Comparison of ENCODE assay signal across 14 cellular contexts in genomic region chr4:2743518-2744445, GRCh38. TPM values are rescaled to one million over a fixed set of nuclear protein-coding genes. Genes with fewer than 3 reads are reported as not detected.
DNase-seq lines count a peak whose midpoint lies in the region; ATAC-seq and TF ChIP-seq lines count a peak whose summit lies in the region.
"Had no signal": no experiment of that assay in that cellular context is flagged by ENCODE, and none has a peak within 500 bp of the region (broad histone marks: within the 10 kb centered on the region; RNA-seq: fewer than 3 reads in every experiment).

No MANE protein-coding gene starts in this region.

- H3K27me3 ChIP-seq in BLaER1: no peaks in the 10 kb centered on the region
- no peaks in the 10 kb centered on the region for H3K27me3 ChIP-seq in CD8-positive, alpha-beta T cell (ENCODE audit: insufficient read depth, low read length)
- H3K27me3 ChIP-seq: heart left ventricle, testis had no signal

- H3K4me1 ChIP-seq in BLaER1: peaks cover 67% of the 10 kb centered on the region
- H3K4me1 ChIP-seq in CD8-positive, alpha-beta T cell (ENCODE audit: insufficient read depth, low read length): peaks cover 11% of the 10 kb centered on the region

- DNase-seq in CD8-positive, alpha-beta T cell: no peak
- DNase-seq in memory B cell (ENCODE audit: low spot score in 2 of 2) (no peak), GM19238 (ENCODE audit: insufficient read length, low spot score) (no peak), COLO829 (ENCODE audit: low spot score) (no peak), SIG-M5 (lab: John Stamatoyannopoulos, UW) (no peak), NAMALWA (ENCODE audit: low spot score) (no peak)
- DNase-seq: kidney glomerular epithelial cell; NCI-H2171 treated with DMSO at 0.1 percent for 48 hours; SHP77; stimulated activated CD4-positive, alpha-beta T cell treated with anti-CD3 and anti-CD28 coated beads, Interleukin-12 subunit alpha, Interleukin-12 subunit beta, amount 100 ng/mL, for 4 hours; testis had no signal

- H3K4me1 Mint-ChIP-seq in CD8-positive, alpha-beta T cell (ENCODE audit: low read depth): peaks cover 18% of the 10 kb centered on the region
- H3K4me1 Mint-ChIP-seq in activated T-helper 17 cell treated with anti-CD3 and anti-CD28 coated beads, Interleukin-2, amount 50 U/mL, for 72 hours: peaks cover 25% of the 10 kb centered on the region
- peaks cover 21% of the 10 kb centered on the region for H3K4me1 Mint-ChIP-seq in memory B cell

- peaks cover 73% of the 10 kb centered on the region for H4K20me1 ChIP-seq in BLaER1

- H3K4me3 Mint-ChIP-seq in CD8-positive, alpha-beta T cell: no peak overlapping the region
- peak overlapping the region; percentile 84 for H3K4me3 Mint-ChIP-seq in activated T-helper 17 cell treated with anti-CD3 and anti-CD28 coated beads, Interleukin-2, amount 50 U/mL, for 72 hours
- no peak overlapping the region for H3K4me3 Mint-ChIP-seq in memory B cell

- CTCF ChIA-PET in CD8-positive, alpha-beta T cell (lab: Charles Lee): no interaction called here

- no peak overlapping the region for H3K9ac ChIP-seq in BLaER1

- no peaks in the 10 kb centered on the region for H3K9me3 Mint-ChIP-seq in CD8-positive, alpha-beta T cell
- H3K9me3 Mint-ChIP-seq in activated T-helper 17 cell treated with anti-CD3 and anti-CD28 coated beads, Interleukin-2, amount 50 U/mL, for 72 hours: no peaks in the 10 kb centered on the region
- H3K9me3 Mint-ChIP-seq in memory B cell: no peaks in the 10 kb centered on the region

- peak overlapping the region; percentile 71 for H3K27ac Mint-ChIP-seq in CD8-positive, alpha-beta T cell
- H3K27ac Mint-ChIP-seq in activated T-helper 17 cell treated with anti-CD3 and anti-CD28 coated beads, Interleukin-2, amount 50 U/mL, for 72 hours: peak overlapping the region; percentile 92
- H3K27ac Mint-ChIP-seq in memory B cell: peak overlapping the region; percentile 98

- H3K9me3 ChIP-seq in BLaER1: no peaks in the 10 kb centered on the region
- H3K9me3 ChIP-seq in CD8-positive, alpha-beta T cell (ENCODE audit: low read length): no peaks in the 10 kb centered on the region
- H3K9me3 ChIP-seq: heart left ventricle, testis had no signal

- ATAC-seq in CD8-positive, alpha-beta T cell: no peak
- no peak for ATAC-seq in activated T-helper 17 cell treated with anti-CD3 and anti-CD28 coated beads, Interleukin-2, amount 50 U/mL, for 72 hours (replicated peaks)
- ATAC-seq in memory B cell (ENCODE audit: low read depth): no peak
- ATAC-seq: heart left ventricle had no signal

- POLR2A ChIA-PET in CD8-positive, alpha-beta T cell (lab: Charles Lee): no interaction called here

- no peak overlapping the region for H3K4me3 ChIP-seq in BLaER1
- H3K4me3 ChIP-seq in CD8-positive, alpha-beta T cell (ENCODE audit: low read depth, low read length): no peak overlapping the region
- H3K4me3 ChIP-seq: heart left ventricle, testis had no signal

- H3K36me3 ChIP-seq in BLaER1: peaks cover 81% of the 10 kb centered on the region
- peaks cover 49% of the 10 kb centered on the region for H3K36me3 ChIP-seq in CD8-positive, alpha-beta T cell (ENCODE audit: insufficient read depth, low read length)

- H3K27ac ChIP-seq in BLaER1: 0 out of 2 replicates have a peak overlapping the region, but pooled peaks have one; percentile 42
- no peak overlapping the region for H3K27ac ChIP-seq in CD8-positive, alpha-beta T cell (ENCODE audit: low read depth, low read length)
- H3K27ac ChIP-seq: testis had no signal

- no peak for TF ChIP-seq CTCF in CD8-positive, alpha-beta T cell (IDR thresholded peaks at IDR 0.05)

- intact Hi-C loops in CD8-positive, alpha-beta T cell (cut with DNase I, micrococcal nuclease): no loop called here

- H3K27me3 Mint-ChIP-seq in CD8-positive, alpha-beta T cell (ENCODE audit: low read depth): no peaks in the 10 kb centered on the region
- no peaks in the 10 kb centered on the region for H3K27me3 Mint-ChIP-seq in activated T-helper 17 cell treated with anti-CD3 and anti-CD28 coated beads, Interleukin-2, amount 50 U/mL, for 72 hours
- no peaks in the 10 kb centered on the region for H3K27me3 Mint-ChIP-seq in memory B cell

- H3K36me3 Mint-ChIP-seq in CD8-positive, alpha-beta T cell: peaks cover 61% of the 10 kb centered on the region
- peaks cover 93% of the 10 kb centered on the region for H3K36me3 Mint-ChIP-seq in activated T-helper 17 cell treated with anti-CD3 and anti-CD28 coated beads, Interleukin-2, amount 50 U/mL, for 72 hours (ENCODE audit: low read depth)
- peaks cover 6% of the 10 kb centered on the region for H3K36me3 Mint-ChIP-seq in memory B cell

- 0 out of 2 replicates have a peak overlapping the region, but pooled peaks have one; percentile 2 for H3K4me2 ChIP-seq in BLaER1

RNA-seq across cellular contexts. Expression of gene TNIP2, which starts 12.4 kb away (rescaled TPM):
- 10 to 100 TPM; 50.9 to 56.5 TPM for total RNA-seq in CD8-positive, alpha-beta T cell
- total RNA-seq in activated T-helper 17 cell treated with anti-CD3 and anti-CD28 coated beads, Interleukin-2, amount 50 U/mL, for 72 hours: 100 to 1,000 TPM in 1 of 2 donors, 10 to 100 TPM in 1; 80.1 to 110 TPM

RNA-seq across cellular contexts. Expression of gene SH3BP2, which starts 49.1 kb away (rescaled TPM):
- 10 to 100 TPM; 22.4 to 24.8 TPM for total RNA-seq in CD8-positive, alpha-beta T cell
- 100 to 1,000 TPM in 1 of 2 donors, 10 to 100 TPM in 1; 83.5 to 122 TPM for total RNA-seq in activated T-helper 17 cell treated with anti-CD3 and anti-CD28 coated beads, Interleukin-2, amount 50 U/mL, for 72 hours
